14 cellular contexts compared by ENCODE assay signal in the genomic region with DNA sequence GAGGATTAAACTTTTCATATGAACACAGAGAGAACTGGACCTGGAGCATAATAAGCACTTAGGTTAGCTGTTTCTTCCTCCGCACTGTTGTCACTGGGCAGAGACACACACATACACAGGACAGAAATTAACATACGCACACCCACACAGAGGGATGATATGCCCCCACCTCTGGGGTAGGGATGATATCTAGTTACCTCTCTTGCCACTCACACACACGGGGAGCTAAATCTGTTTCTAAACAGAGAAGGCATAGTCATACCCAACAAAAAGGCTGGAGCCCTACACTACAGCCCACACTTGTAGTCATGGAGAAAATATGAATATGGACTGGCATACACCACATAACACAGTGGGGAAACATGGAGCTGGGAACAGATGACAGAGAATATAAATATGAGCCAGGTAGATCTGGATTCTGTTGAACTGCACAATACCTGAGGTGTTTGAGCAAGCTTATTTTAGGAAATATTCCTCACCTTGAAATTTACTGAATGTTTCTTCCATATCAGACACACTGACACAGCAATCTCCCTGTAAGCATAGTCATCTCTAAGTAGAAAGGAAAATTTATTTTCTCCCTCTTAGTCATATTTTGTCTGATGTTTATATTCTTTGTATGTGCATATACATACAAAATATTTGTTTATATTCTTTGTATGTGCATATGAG.
"Had no signal": no experiment of that assay in that cellular context is flagged by ENCODE, and none has a peak within 500 bp of the region (broad histone marks: within the 10 kb centered on the region; RNA-seq: fewer than 3 reads in every experiment).

No MANE protein-coding gene starts in this region.

- H3K79me2 ChIP-seq: parathyroid adenoma had no signal

- H2AFZ ChIP-seq: parathyroid adenoma had no signal

- H3K4me1 ChIP-seq: parathyroid adenoma, tibial artery had no signal

- H3K27ac ChIP-seq: epithelial cell of prostate, neutrophil, parathyroid adenoma, tibial artery had no signal

- H3K27me3 ChIP-seq: neutrophil, tibial artery had no signal

- H3K4me1 Mint-ChIP-seq: naive B cell had no signal

- H3K9me3 ChIP-seq: neutrophil, tibial artery had no signal

- H3K27ac Mint-ChIP-seq: T-helper 2 cell treated with Interferon-gamma antibody and Interleukin-4, amounts not matched to agents 5 μg/mL and 100 μg/mL, for 36 hours had no signal

- H3K4me3 ChIP-seq: lung, tibial artery had no signal

- H3K4me3 Mint-ChIP-seq: naive B cell; T-helper 2 cell treated with Interferon-gamma antibody and Interleukin-4, amounts not matched to agents 5 μg/mL and 100 μg/mL, for 36 hours had no signal

- H3K9me3 Mint-ChIP-seq: naive B cell; T-helper 2 cell treated with Interferon-gamma antibody and Interleukin-4, amounts not matched to agents 5 μg/mL and 100 μg/mL, for 36 hours had no signal

- H3K9ac ChIP-seq: parathyroid adenoma had no signal

- H3K27me3 Mint-ChIP-seq: naive B cell had no signal

- DNase-seq: activated CD4-positive, alpha-beta T cell treated with anti-CD3 and anti-CD28 coated beads, Interleukin-2, amount 50 U/mL, for 4 hours; activated CD4-positive, CD25-positive, alpha-beta regulatory T cell; activated T-cell treated with anti-CD3 and anti-CD28 coated beads, Interleukin-2, amount 50 U/mL, for 1 hour; foreskin melanocyte; head of caudate nucleus; naive B cell; stimulated activated CD4-positive, alpha-beta T cell treated with anti-CD3 and anti-CD28 coated beads, Interleukin-2, amount 100 ng/mL, for 48 hours; stimulated activated naive CD4-positive, alpha-beta T cell; tibial artery had no signal
